In genomic region chr6:37777272-37777736, GRCh38 we compare ENCODE assay signal across 1 cellular context.
TF ChIP-seq lines count a peak whose summit lies in the region.

No MANE protein-coding gene starts in this region.

TF ChIP-seq in GM23338, 12 proteins besides CTCF, POLR2A, EP300 and RAD21 (continued from another document):
- TF ChIP-seq ZNF462 (CRISPR knock-in tag; IDR thresholded peaks at IDR 0.05) (no peak), POLR2AphosphoS5 (IDR thresholded peaks at IDR 0.05; ENCODE audit: low read depth) (no peak), STAT1 (IDR thresholded peaks at IDR 0.05; ENCODE audit: unreplicated experiment) (no peak)
